14 cellular contexts compared by ENCODE assay signal in genomic region chr13:114279146-114279545, GRCh38. TPM values are rescaled to one million over a fixed set of nuclear protein-coding genes. Genes with fewer than 3 reads are reported as not detected.
DNase-seq lines count a peak whose midpoint lies in the region; ATAC-seq and TF ChIP-seq lines count a peak whose summit lies in the region.
"Had no signal": no experiment of that assay in that cellular context is flagged by ENCODE, and none has a peak within 500 bp of the region (broad histone marks: within the 10 kb centered on the region; RNA-seq: fewer than 3 reads in every experiment).

No MANE protein-coding gene starts in this region.

- no peaks in the 10 kb centered on the region for H3K9me3 ChIP-seq in CD8-positive, alpha-beta memory T cell (ENCODE audit: low read length)
- no peaks in the 10 kb centered on the region for H3K9me3 ChIP-seq in psoas muscle
- H3K9me3 ChIP-seq: esophagus muscularis mucosa had no signal

- H3K4me3 ChIP-seq in CD8-positive, alpha-beta memory T cell (ENCODE audit: low read length) = no peak overlapping the region
- H3K4me3 ChIP-seq in psoas muscle = no peak overlapping the region
- H3K4me3 ChIP-seq: esophagus muscularis mucosa, GM23338 had no signal

- CTCF ChIA-PET in CD8-positive, alpha-beta memory T cell (lab: Charles Lee) = interaction anchor here (1.0 kb wide), 1 partner anchor 10 kb away, joined by 3 read pairs; no protein-coding TSS in a partner anchor
- CTCF ChIA-PET in activated CD4-positive, alpha-beta memory T cell treated with anti-CD3 and anti-CD28 coated beads, Interleukin-2, amount 10 ng/mL, durations not matched to agents 7 days and 5 days (lab: Charles Lee) = interaction anchor here (1.1 kb wide), 1 partner anchor 10 kb away, joined by 5 read pairs; no protein-coding TSS in a partner anchor

- peaks cover 42% of the 10 kb centered on the region for H3K4me1 ChIP-seq in CD8-positive, alpha-beta memory T cell (ENCODE audit: insufficient read depth, low read length)
- peaks cover 14% of the 10 kb centered on the region for H3K4me1 ChIP-seq in psoas muscle

- H3K36me3 ChIP-seq in CD8-positive, alpha-beta memory T cell (ENCODE audit: insufficient read depth, low read length) = peaks cover 5% of the 10 kb centered on the region
- peaks cover 0 to 48% of the 10 kb centered on the region in 2 donors for H3K36me3 ChIP-seq in psoas muscle (ENCODE audit: insufficient read depth in 1 of 2, low read depth in 1 of 2)

- H3K4me1 Mint-ChIP-seq in CD8-positive, alpha-beta memory T cell = peaks cover 35 to 47% (median 44%) of the 10 kb centered on the region in 3 donors
- peaks cover 38% of the 10 kb centered on the region for H3K4me1 Mint-ChIP-seq in HFFc6 (ENCODE audit: low read depth)
- peaks cover 36% of the 10 kb centered on the region for H3K4me1 Mint-ChIP-seq in activated CD4-positive, alpha-beta memory T cell treated with anti-CD3 and anti-CD28 coated beads, Interleukin-2, amount 10 ng/mL, durations not matched to agents 7 days and 5 days
- peaks cover 18% of the 10 kb centered on the region for H3K4me1 Mint-ChIP-seq in memory B cell

- POLR2A ChIA-PET in CD8-positive, alpha-beta memory T cell (lab: Charles Lee) = interaction anchor here (0.6 to 1.0 kb wide), 2 partner anchors 13 to 34 kb away, joined by 3 read pairs; no protein-coding TSS in a partner anchor
- POLR2A ChIA-PET in activated CD4-positive, alpha-beta memory T cell treated with anti-CD3 and anti-CD28 coated beads, Interleukin-2, amount 10 ng/mL, durations not matched to agents 7 days and 5 days (lab: Charles Lee) = interaction anchor here (0.8 to 4.0 kb wide), 8 partner anchors 8 to 148 kb away, joined by 3 to 59 read pairs (median 10); no protein-coding TSS in a partner anchor

- intact Hi-C loops in psoas muscle (cut with DNase I) = no loop called here

- ATAC-seq in memory B cell (ENCODE audit: low read depth) (no peak), psoas muscle (no peak)
- ATAC-seq: activated naive CD4-positive, alpha-beta T cell treated with anti-CD3 and anti-CD28 coated beads, Interleukin-2, amount 50 U/mL, for 72 hours; GM23338 had no signal

- H3K4me3 Mint-ChIP-seq in CD8-positive, alpha-beta memory T cell = peak overlapping the region in 3 of 7 donors; percentile 12 to 87 (median 67)
- H3K4me3 Mint-ChIP-seq in HFFc6 (no peak overlapping the region), memory B cell (no peak overlapping the region)
- no peak overlapping the region for H3K4me3 Mint-ChIP-seq in activated CD4-positive, alpha-beta memory T cell treated with anti-CD3 and anti-CD28 coated beads, Interleukin-2, amount 10 ng/mL, durations not matched to agents 7 days and 5 days

- H3K27me3 Mint-ChIP-seq in CD8-positive, alpha-beta memory T cell = peaks cover 0 to 2% of the 10 kb centered on the region in 2 donors
- peaks cover 5% of the 10 kb centered on the region; the same call in 1 of the 2 replicates for H3K27me3 Mint-ChIP-seq in HFFc6 (ENCODE audit: insufficient read depth)
- H3K27me3 Mint-ChIP-seq in activated CD4-positive, alpha-beta memory T cell treated with anti-CD3 and anti-CD28 coated beads, Interleukin-2, amount 10 ng/mL, durations not matched to agents 7 days and 5 days = no peaks in the 10 kb centered on the region
- no peaks in the 10 kb centered on the region for H3K27me3 Mint-ChIP-seq in memory B cell

- H3K9me3 Mint-ChIP-seq in CD8-positive, alpha-beta memory T cell = no peaks in the 10 kb centered on the region
- H3K9me3 Mint-ChIP-seq in HFFc6 (no peaks in the 10 kb centered on the region), memory B cell (no peaks in the 10 kb centered on the region)
- H3K9me3 Mint-ChIP-seq in activated CD4-positive, alpha-beta memory T cell treated with anti-CD3 and anti-CD28 coated beads, Interleukin-2, amount 10 ng/mL, durations not matched to agents 7 days and 5 days = no peaks in the 10 kb centered on the region
- H3K9me3 Mint-ChIP-seq: activated naive CD4-positive, alpha-beta T cell treated with anti-CD3 and anti-CD28 coated beads, Interleukin-2, amount 50 U/mL, for 72 hours; GM23338 had no signal

- TF ChIP-seq CTCF in HFFc6 (IDR thresholded peaks at IDR 0.05) (no peak), psoas muscle (IDR thresholded peaks at IDR 0.05) (no peak)

- H3K27ac Mint-ChIP-seq in CD8-positive, alpha-beta memory T cell = peak overlapping the region in 7 of 8 donors; percentile 87 to 98 (median 94)
- H3K27ac Mint-ChIP-seq in HFFc6 = peak overlapping the region; percentile 74
- peak overlapping the region; percentile 11 for H3K27ac Mint-ChIP-seq in activated CD4-positive, alpha-beta memory T cell treated with anti-CD3 and anti-CD28 coated beads, Interleukin-2, amount 10 ng/mL, durations not matched to agents 7 days and 5 days
- H3K27ac Mint-ChIP-seq in memory B cell = peak overlapping the region; percentile 99

- peaks cover 0 to 44% (median 17%) of the 10 kb centered on the region in 3 donors for H3K36me3 Mint-ChIP-seq in CD8-positive, alpha-beta memory T cell
- H3K36me3 Mint-ChIP-seq in HFFc6 (ENCODE audit: low read depth) (peaks cover 27% of the 10 kb centered on the region), memory B cell (peaks cover 13% of the 10 kb centered on the region)
- peaks cover 40% of the 10 kb centered on the region for H3K36me3 Mint-ChIP-seq in activated CD4-positive, alpha-beta memory T cell treated with anti-CD3 and anti-CD28 coated beads, Interleukin-2, amount 10 ng/mL, durations not matched to agents 7 days and 5 days (ENCODE audit: low read depth)

- DNase-seq in CD8-positive, alpha-beta memory T cell = no peak
- DNase-seq in HFFc6 = no peak
- DNase-seq in activated CD4-positive, alpha-beta memory T cell treated with anti-CD3 and anti-CD28 coated beads, Interleukin-2, amount 10 ng/mL, durations not matched to agents 7 days and 5 days = no peak
- no peak for DNase-seq in memory B cell (ENCODE audit: low spot score in 2 of 2)
- no peak for DNase-seq in stimulated activated naive CD4-positive, alpha-beta T cell treated with Interleukin-2 at 50 U/mL for 16 hours (lab: John Stamatoyannopoulos, UW)
- no peak for DNase-seq in nucleus accumbens (lab: John Stamatoyannopoulos, UW)
- DNase-seq in germinal center (ENCODE audit: low spot score) = no peak
- no peak for DNase-seq in psoas muscle
- DNase-seq: activated CD4-positive, alpha-beta T cell treated with anti-CD3 and anti-CD28 coated beads for 48 hours; NCI-H187; SHP77 treated with DMSO at 0.1 percent for 48 hours had no signal

- peak overlapping the region; percentile 83 for H3K27ac ChIP-seq in CD8-positive, alpha-beta memory T cell (ENCODE audit: low read depth, low read length)
- H3K27ac ChIP-seq in psoas muscle = no peak overlapping the region

- WGBS in psoas muscle, 3 donors = 88 to 90% (median 89%) methylated on average over 4 of the region's 4 CpGs

- no peaks in the 10 kb centered on the region for H3K27me3 ChIP-seq in CD8-positive, alpha-beta memory T cell (ENCODE audit: insufficient read depth, low read length, poor library complexity, severe bottlenecking)
- no peaks in the 10 kb centered on the region for H3K27me3 ChIP-seq in psoas muscle (ENCODE audit: insufficient read depth in 3 of 3, low read length in 2 of 3)
- H3K27me3 ChIP-seq: esophagus muscularis mucosa had no signal

RNA-seq across cellular contexts. Expression of gene UPF3A, which starts 2.3 kb away (rescaled TPM):
- total RNA-seq in CD8-positive, alpha-beta memory T cell = 10 to 100 TPM; 48.0 to 52.9 TPM
- 41.4 TPM for polyA plus RNA-seq in CD8-positive, alpha-beta memory T cell
- 10 to 100 TPM; 32.4 to 42.9 (median 39.8) TPM for total RNA-seq in HFFc6 (2021; fragmentation: NEBNext Ultra II Directional; extraction: Animal tissue kit (Norgen Biotek cat#: 25700))
- 10 to 100 TPM; 46.2 to 52.8 TPM for total RNA-seq in activated CD4-positive, alpha-beta memory T cell treated with anti-CD3 and anti-CD28 coated beads, Interleukin-2, amount 10 ng/mL, durations not matched to agents 7 days and 5 days
- total RNA-seq in psoas muscle = 10 to 100 TPM; 15.1 to 20.0 (median 18.0) TPM
- polyA plus RNA-seq in psoas muscle = 10 to 100 TPM; 26.1 to 33.6 (median 29.4) TPM

RNA-seq across cellular contexts. Expression of gene CHAMP1, which starts 35.2 kb away (rescaled TPM):
- 10 to 100 TPM; 42.6 to 48.3 TPM for total RNA-seq in CD8-positive, alpha-beta memory T cell
- polyA plus RNA-seq in CD8-positive, alpha-beta memory T cell = 7.3 TPM
- total RNA-seq in HFFc6 (2021; fragmentation: NEBNext Ultra II Directional; extraction: Animal tissue kit (Norgen Biotek cat#: 25700)) = 10 to 100 TPM; 27.7 to 34.2 (median 28.6) TPM
- 10 to 100 TPM; 30.6 to 32.8 TPM for total RNA-seq in activated CD4-positive, alpha-beta memory T cell treated with anti-CD3 and anti-CD28 coated beads, Interleukin-2, amount 10 ng/mL, durations not matched to agents 7 days and 5 days
- total RNA-seq in psoas muscle = 10 to 100 TPM; 11.6 to 14.8 (median 13.0) TPM
- polyA plus RNA-seq in psoas muscle = 10 to 100 TPM in 1 of 3 donors, 1 to 10 TPM in 2; 4.7 to 11.7 (median 9.6) TPM

RNA-seq across cellular contexts. Expression of gene CDC16, which starts 44.4 kb away (rescaled TPM):
- 10 to 100 TPM; 74.7 to 79.5 TPM for total RNA-seq in CD8-positive, alpha-beta memory T cell
- 22.1 TPM for polyA plus RNA-seq in CD8-positive, alpha-beta memory T cell
- 10 to 100 TPM; 73.0 to 90.1 (median 82.3) TPM for total RNA-seq in HFFc6 (2021; fragmentation: NEBNext Ultra II Directional; extraction: Animal tissue kit (Norgen Biotek cat#: 25700))
- total RNA-seq in activated CD4-positive, alpha-beta memory T cell treated with anti-CD3 and anti-CD28 coated beads, Interleukin-2, amount 10 ng/mL, durations not matched to agents 7 days and 5 days = 10 to 100 TPM; 59.6 to 64.0 TPM
- total RNA-seq in psoas muscle = 10 to 100 TPM; 29.6 to 42.0 (median 37.6) TPM
- polyA plus RNA-seq in psoas muscle = 10 to 100 TPM; 41.5 to 59.6 (median 51.8) TPM

Comparison
In these comparisons a context has a peak if more than half of its experiments do, and no peak if none do; other contexts are left out.
1. H3K27ac Mint-ChIP-seq: peak in every context shown above with its lines; median percentile 99 in memory B cell; 94 in CD8-positive, alpha-beta memory T cell; 74 in HFFc6; 11 in activated CD4-positive, alpha-beta memory T cell treated with anti-CD3 and anti-CD28 coated beads, Interleukin-2, amount 10 ng/mL, durations not matched to agents 7 days and 5 days.